In the genomic region with DNA sequence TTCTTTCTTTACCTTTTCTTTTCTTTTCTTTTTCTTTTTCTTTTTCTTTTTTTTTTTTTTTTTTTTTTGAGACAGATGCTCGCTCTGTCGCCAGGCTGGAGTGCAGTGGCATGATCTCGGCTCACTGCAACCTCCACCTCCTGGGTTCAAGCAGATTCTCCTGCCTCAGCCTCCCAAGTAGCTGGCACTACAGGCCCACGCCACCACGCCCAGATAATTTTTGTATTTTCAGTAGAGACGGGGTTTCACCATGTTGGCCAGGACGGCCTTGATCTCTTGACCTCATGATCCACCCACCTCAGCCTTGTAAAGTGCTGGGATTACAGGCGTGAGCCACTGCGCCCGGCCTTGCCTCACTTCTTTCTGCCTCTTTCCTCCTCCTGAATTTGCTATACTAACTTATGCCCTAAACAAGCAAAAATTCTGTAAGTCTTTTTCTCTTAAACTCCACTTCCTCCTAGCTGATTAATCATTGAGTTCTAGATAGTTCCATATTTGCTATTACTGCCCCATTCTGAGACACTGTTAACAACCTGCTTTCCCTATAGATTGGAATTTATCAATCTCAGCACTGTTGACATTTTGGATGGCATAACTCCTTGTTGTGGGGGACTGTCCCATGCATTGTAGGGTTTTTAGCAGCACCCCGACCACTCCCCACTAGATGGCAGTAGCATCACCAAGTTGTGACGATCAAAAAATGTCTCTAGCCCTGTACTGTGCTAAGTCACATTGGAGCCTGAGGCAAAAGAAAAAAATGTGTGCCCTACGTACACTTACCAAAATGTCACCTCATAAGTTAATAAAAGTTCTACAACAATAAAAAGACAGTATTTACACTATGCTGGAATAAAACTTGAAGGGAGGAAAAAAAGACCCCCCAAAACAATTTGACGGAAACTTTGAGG, we compare ENCODE assay signal across 8 cellular contexts. TPM values are rescaled to one million over a fixed set of nuclear protein-coding genes. Genes with fewer than 3 reads are reported as not detected.
DNase-seq lines count a peak whose midpoint lies in the region; ATAC-seq and TF ChIP-seq lines count a peak whose summit lies in the region.

No MANE protein-coding gene starts in this region.

- H3K36me3 Mint-ChIP-seq in memory B cell = no peaks in the 10 kb centered on the region

- peaks cover 6% of the 10 kb centered on the region for H3K27me3 Mint-ChIP-seq in memory B cell

- ATAC-seq in HG03066 (IDR thresholded peaks at IDR 0.05; ENCODE audit: low read depth, unreplicated experiment) = peak; percentile 84
- ATAC-seq in memory B cell (ENCODE audit: low read depth) = peak; percentile 97
- no peak for ATAC-seq in GM21786 (IDR thresholded peaks at IDR 0.05; ENCODE audit: unreplicated experiment)

- H3K4me3 Mint-ChIP-seq in memory B cell = no peak overlapping the region

- no peak overlapping the region for H3K27ac Mint-ChIP-seq in memory B cell

- no peaks in the 10 kb centered on the region for H3K9me3 Mint-ChIP-seq in memory B cell

- H3K4me1 Mint-ChIP-seq in memory B cell = peaks cover 6% of the 10 kb centered on the region

- peak; percentile 68 for DNase-seq in NCI-H69 (lab: John Stamatoyannopoulos, UW)
- DNase-seq in activated CD4-positive, alpha-beta T cell treated with anti-CD3 and anti-CD28 coated beads, Interleukin-2, amount 50 U/mL, for 1 hour = peak; percentile 67
- DNase-seq in dermis microvascular lymphatic vessel endothelial cell (ENCODE audit: low read depth in 2 of 2) = peak; percentile 43 to 67
- peak; percentile 68 to 76 for DNase-seq in memory B cell (ENCODE audit: low spot score in 2 of 2)
- peak; percentile 32 to 65 for DNase-seq in stimulated activated CD8-positive, alpha-beta memory T cell treated with anti-CD3 and anti-CD28 coated beads, Interleukin-2, amount 100 ng/mL, for 48 hours (ENCODE audit: low read depth in 2 of 2)

- TF ChIP-seq CTCF in GM12872 (IDR thresholded peaks at IDR 0.05; ENCODE audit: insufficient read depth, low read depth, low read length) = peak; percentile 82

RNA-seq across cellular contexts. Expression of gene THADA, which starts 16.4 kb away (rescaled TPM):
- 17.8 and 18.6 TPM in 2 replicates for total RNA-seq in dermis microvascular lymphatic vessel endothelial cell

RNA-seq across cellular contexts. Expression of gene PLEKHH2, which starts 24.8 kb away (rescaled TPM):
- under 0.01 and 0.13 TPM in 2 replicates for total RNA-seq in dermis microvascular lymphatic vessel endothelial cell
